13 cellular contexts compared by ENCODE assay signal in the genomic region with DNA sequence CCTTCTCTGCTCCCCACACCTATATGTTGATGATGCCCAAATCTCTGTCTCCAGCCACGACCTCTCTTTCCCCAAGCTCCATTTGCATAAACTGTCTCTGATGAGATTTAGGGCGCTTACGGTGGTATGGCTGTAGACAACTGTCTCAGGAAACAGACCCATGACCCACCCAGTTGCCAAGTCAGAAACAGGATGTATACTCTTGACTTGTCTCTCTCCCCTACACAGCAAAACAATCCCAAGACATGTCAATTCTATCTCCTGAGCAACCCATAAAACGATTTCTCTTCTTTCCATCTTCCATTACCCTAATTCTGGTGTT. TPM values are rescaled to one million over a fixed set of nuclear protein-coding genes. Genes with fewer than 3 reads are reported as not detected.
DNase-seq lines count a peak whose midpoint lies in the region; ATAC-seq, FAIRE-seq and TF ChIP-seq lines count a peak whose summit lies in the region.
"Had no signal": no experiment of that assay in that cellular context is flagged by ENCODE, and none has a peak within 500 bp of the region (broad histone marks: within the 10 kb centered on the region; RNA-seq: fewer than 3 reads in every experiment).

No MANE protein-coding gene starts in this region.

- H3K27me3 ChIP-seq in foreskin keratinocyte = no peaks in the 10 kb centered on the region

- peak overlapping the region; percentile 95 for H3K27ac Mint-ChIP-seq in endothelial cell (ENCODE audit: unreplicated experiment)
- peak overlapping the region; percentile 53 for H3K27ac Mint-ChIP-seq in stimulated activated naive B cell treated with anti-CD40 and anti-IgM and Interleukin-4, amounts not matched to agents 10 μg/mL and 1 μg/mL and 100 μg/mL, for 72 hours

- peak; percentile 19 for DNase-seq in activated CD4-positive, alpha-beta T cell treated with anti-CD3 and anti-CD28 coated beads, Interleukin-2, amount 50 U/mL, for 1 hour
- DNase-seq in activated CD4-positive, alpha-beta T cell treated with anti-CD3 and anti-CD28 coated beads, Interleukin-2, amount 50 U/mL, for 4 hours = no peak
- peak; percentile 15 for DNase-seq in T follicular helper cell (ENCODE audit: low read depth)
- DNase-seq in endothelial cell (ENCODE audit: low spot score) = no peak
- DNase-seq in stimulated activated naive B cell treated with anti-CD40 and anti-IgM and Interleukin-4, amounts not matched to agents 10 μg/mL and 1 μg/mL and 100 μg/mL, for 72 hours = no peak
- DNase-seq in foreskin keratinocyte = no peak
- no peak for DNase-seq in HTR-8/SVneo (ENCODE audit: insufficient read length, low spot score)
- DNase-seq: ACHN, amniotic stem cell, kidney, NCI-H226, SW 1271 had no signal

- H3K27ac ChIP-seq in foreskin keratinocyte = no peak overlapping the region

- peaks cover 9% of the 10 kb centered on the region for H3K36me3 Mint-ChIP-seq in endothelial cell (ENCODE audit: low read depth, unreplicated experiment)
- H3K36me3 Mint-ChIP-seq in stimulated activated naive B cell treated with anti-CD40 and anti-IgM and Interleukin-4, amounts not matched to agents 10 μg/mL and 1 μg/mL and 100 μg/mL, for 72 hours = peaks cover 9 to 16% of the 10 kb centered on the region in 2 donors

- no peaks in the 10 kb centered on the region for H3K4me1 ChIP-seq in foreskin keratinocyte

- ATAC-seq in stimulated activated naive B cell treated with anti-CD40 and anti-IgM and Interleukin-4, amounts not matched to agents 10 μg/mL and 1 μg/mL and 100 μg/mL, for 72 hours (replicated peaks) = peak; percentile 24 to 36
- ATAC-seq in foreskin keratinocyte (no peak), GM19328 (IDR thresholded peaks at IDR 0.05; ENCODE audit: unreplicated experiment) (no peak)

- peaks cover 6% of the 10 kb centered on the region for H3K27me3 Mint-ChIP-seq in endothelial cell (ENCODE audit: unreplicated experiment)
- H3K27me3 Mint-ChIP-seq in stimulated activated naive B cell treated with anti-CD40 and anti-IgM and Interleukin-4, amounts not matched to agents 10 μg/mL and 1 μg/mL and 100 μg/mL, for 72 hours = no peaks in the 10 kb centered on the region

- H3K4me3 Mint-ChIP-seq in endothelial cell (ENCODE audit: unreplicated experiment) = peak overlapping the region; percentile 61
- peak overlapping the region; percentile 65 to 84 for H3K4me3 Mint-ChIP-seq in stimulated activated naive B cell treated with anti-CD40 and anti-IgM and Interleukin-4, amounts not matched to agents 10 μg/mL and 1 μg/mL and 100 μg/mL, for 72 hours

- TF ChIP-seq CTCF in endothelial cell (IDR thresholded peaks at IDR 0.05; ENCODE audit: unreplicated experiment) (no peak), foreskin keratinocyte (conservative IDR thresholded peaks at IDR 0.05) (no peak)

- H3K4me1 Mint-ChIP-seq in endothelial cell (ENCODE audit: unreplicated experiment) = peaks cover 30% of the 10 kb centered on the region
- H3K4me1 Mint-ChIP-seq in stimulated activated naive B cell treated with anti-CD40 and anti-IgM and Interleukin-4, amounts not matched to agents 10 μg/mL and 1 μg/mL and 100 μg/mL, for 72 hours = peaks cover 31 to 32% of the 10 kb centered on the region in 2 donors

- no peaks in the 10 kb centered on the region for H3K9me3 Mint-ChIP-seq in endothelial cell (ENCODE audit: unreplicated experiment)
- no peaks in the 10 kb centered on the region for H3K9me3 Mint-ChIP-seq in stimulated activated naive B cell treated with anti-CD40 and anti-IgM and Interleukin-4, amounts not matched to agents 10 μg/mL and 1 μg/mL and 100 μg/mL, for 72 hours

- no peak for FAIRE-seq in HTR-8/SVneo (lab: Jason Lieb, UNC)
- FAIRE-seq: kidney had no signal

RNA-seq across cellular contexts. Expression of gene GNL1, which starts 13.9 kb away (rescaled TPM):
- 109 TPM for total RNA-seq in endothelial cell (ENCODE audit: unreplicated experiment)
- total RNA-seq in foreskin keratinocyte = 47.2 and 52.3 TPM in 2 replicates
- 57.2 and 62.7 TPM in 2 replicates for polyA plus RNA-seq in foreskin keratinocyte

RNA-seq across cellular contexts. Expression of gene PRR3, which starts 14.7 kb away (rescaled TPM):
- total RNA-seq in endothelial cell (ENCODE audit: unreplicated experiment) (12.6 TPM), foreskin keratinocyte (5.7 and 6.3 TPM in 2 replicates)
- 4.2 and 5.8 TPM in 2 replicates for polyA plus RNA-seq in foreskin keratinocyte

RNA-seq across cellular contexts. Expression of gene ABCF1, which starts 28.9 kb away (rescaled TPM):
- total RNA-seq in endothelial cell (ENCODE audit: unreplicated experiment) (57.2 TPM), foreskin keratinocyte (57.1 and 69.7 TPM in 2 replicates)
- 34.3 and 38.5 TPM in 2 replicates for polyA plus RNA-seq in foreskin keratinocyte

RNA-seq across cellular contexts. Expression of gene HLA-E, which starts 53.1 kb away (rescaled TPM):
- total RNA-seq in endothelial cell (ENCODE audit: unreplicated experiment) = 274 TPM
- total RNA-seq in foreskin keratinocyte = 123 and 142 TPM in 2 replicates
- 131 and 143 TPM in 2 replicates for polyA plus RNA-seq in foreskin keratinocyte

Comparison
In these comparisons a context has a peak if more than half of its experiments do, and no peak if none do; other contexts are left out.
1. DNase-seq: peak in activated CD4-positive, alpha-beta T cell treated with anti-CD3 and anti-CD28 coated beads, Interleukin-2, amount 50 U/mL, for 1 hour (single experiment) and T follicular helper cell (single experiment); none in activated CD4-positive, alpha-beta T cell treated with anti-CD3 and anti-CD28 coated beads, Interleukin-2, amount 50 U/mL, for 4 hours (0 of 2), endothelial cell (single experiment), stimulated activated naive B cell treated with anti-CD40 and anti-IgM and Interleukin-4, amounts not matched to agents 10 μg/mL and 1 μg/mL and 100 μg/mL, for 72 hours (single experiment), foreskin keratinocyte (0 of 2) and HTR-8/SVneo (single experiment).
2. ATAC-seq: peak in stimulated activated naive B cell treated with anti-CD40 and anti-IgM and Interleukin-4, amounts not matched to agents 10 μg/mL and 1 μg/mL and 100 μg/mL, for 72 hours (2 of 2); none in foreskin keratinocyte (single experiment) and GM19328 (single experiment).